10 cellular contexts compared by ENCODE assay signal in the genomic region with DNA sequence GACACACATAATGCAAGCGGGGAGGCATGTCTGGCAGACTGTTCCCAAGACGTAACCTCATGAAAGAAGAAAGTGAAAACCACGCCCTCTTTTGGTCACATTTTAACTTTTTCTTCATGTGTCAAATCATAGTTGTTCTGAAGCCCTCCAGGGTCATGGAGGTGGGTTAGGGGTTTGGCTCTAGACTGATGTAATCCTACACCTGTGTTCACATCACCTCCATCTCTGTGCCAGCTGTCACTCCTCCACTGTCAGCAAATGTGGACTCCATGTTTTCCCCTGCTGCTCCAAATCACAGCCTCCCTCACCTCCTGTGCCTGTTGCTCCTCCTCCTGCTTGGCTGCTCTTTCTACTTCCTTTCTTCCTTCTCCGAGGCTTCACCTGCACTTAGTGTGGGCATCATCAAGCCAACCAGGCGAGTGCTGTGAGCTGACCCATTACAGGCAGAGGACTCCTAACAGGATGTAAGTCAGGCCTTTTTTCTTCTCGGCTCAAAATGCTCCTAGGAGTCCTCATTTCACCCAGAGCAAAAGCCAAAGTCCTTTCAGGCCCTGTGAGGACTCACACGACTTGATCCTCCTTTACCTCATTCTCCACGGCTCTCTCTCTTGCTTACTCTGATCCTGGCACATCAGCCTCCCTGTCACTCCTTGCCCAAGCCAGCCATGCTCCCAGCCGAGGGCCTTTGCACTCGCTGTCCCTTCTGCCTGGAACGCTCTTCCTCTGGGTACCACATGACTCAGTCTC.
A peak's percentile ranks its signal among the peaks of the same experiment; 100 is the strongest.
DNase-seq lines count a peak whose midpoint lies in the region; ATAC-seq and TF ChIP-seq lines count a peak whose summit lies in the region.
"Had no signal": no experiment of that assay in that cellular context is flagged by ENCODE, and none has a peak within 500 bp of the region (broad histone marks: within the 10 kb centered on the region; RNA-seq: fewer than 3 reads in every experiment).

No MANE protein-coding gene starts in this region.

- H3K9me3 ChIP-seq in CD4-positive, CD25-positive, alpha-beta regulatory T cell (ENCODE audit: control insufficient read depth in 2 of 2, low read length in 2 of 2): no peaks in the 10 kb centered on the region

- no peak for ATAC-seq in CD4-positive, CD25-positive, alpha-beta regulatory T cell (ENCODE audit: low read depth in 2 of 2)
- ATAC-seq in GM19438 (IDR thresholded peaks at IDR 0.05; ENCODE audit: low read depth, unreplicated experiment) (peak; percentile 83), HG03342 (IDR thresholded peaks at IDR 0.05; ENCODE audit: unreplicated experiment) (no peak)
- no peak for ATAC-seq in activated CD4-positive, CD25-positive, alpha-beta regulatory T cell treated with anti-CD3 and anti-CD28 coated beads, Interleukin-2, amount 50 U/mL, for 24 hours

- H3K9me3 Mint-ChIP-seq in CD4-positive, CD25-positive, alpha-beta regulatory T cell: peaks cover 0 to 2% (median 0%) of the 10 kb centered on the region in 7 donors

- no peaks in the 10 kb centered on the region for H3K36me3 Mint-ChIP-seq in CD4-positive, CD25-positive, alpha-beta regulatory T cell

- no peak overlapping the region for H3K4me3 Mint-ChIP-seq in CD4-positive, CD25-positive, alpha-beta regulatory T cell
- H3K4me3 Mint-ChIP-seq: IgD-negative memory B cell had no signal

- peak in 1 of 3 donors; percentile 33 for DNase-seq in CD4-positive, CD25-positive, alpha-beta regulatory T cell
- peak; percentile 9 for DNase-seq in NCI-H1694 (lab: John Stamatoyannopoulos, UW)
- DNase-seq in fibroblast of pulmonary artery (ENCODE audit: low read depth): peak; percentile 34
- no peak for DNase-seq in GM10266 (ENCODE audit: extremely low spot score)
- no peak for DNase-seq in coronary artery (ENCODE audit: low spot score)
- DNase-seq: glutamatergic neuron had no signal

- H3K4me1 Mint-ChIP-seq in CD4-positive, CD25-positive, alpha-beta regulatory T cell: peaks cover 0 to 7% (median 0%) of the 10 kb centered on the region in 4 donors

- peaks cover 9% of the 10 kb centered on the region for H3K27me3 ChIP-seq in CD4-positive, CD25-positive, alpha-beta regulatory T cell (ENCODE audit: control insufficient read depth, insufficient read depth, low read length)

- peaks cover 34% of the 10 kb centered on the region for H3K27me3 Mint-ChIP-seq in CD4-positive, CD25-positive, alpha-beta regulatory T cell

- H3K27ac Mint-ChIP-seq in CD4-positive, CD25-positive, alpha-beta regulatory T cell: peak overlapping the region in 2 of 3 donors; percentile 16 to 74
- H3K27ac Mint-ChIP-seq: IgD-negative memory B cell had no signal

- H3K4me1 ChIP-seq in CD4-positive, CD25-positive, alpha-beta regulatory T cell (ENCODE audit: control insufficient read depth, insufficient read depth, low read length, poor library complexity, severe bottlenecking): no peaks in the 10 kb centered on the region

- no peaks in the 10 kb centered on the region for H3K36me3 ChIP-seq in CD4-positive, CD25-positive, alpha-beta regulatory T cell (ENCODE audit: control insufficient read depth, insufficient read depth, low read length)

- H3K27ac ChIP-seq in CD4-positive, CD25-positive, alpha-beta regulatory T cell (ENCODE audit: insufficient read depth, low read length, poor library complexity, severe bottlenecking): no peak overlapping the region
- H3K27ac ChIP-seq in coronary artery: no peak overlapping the region

- no peak for TF ChIP-seq CTCF in fibroblast of pulmonary artery (IDR thresholded peaks at IDR 0.05; ENCODE audit: low read length, missing control alignments)
- no peak for TF ChIP-seq CTCF in GM10266 (IDR thresholded peaks at IDR 0.05; ENCODE audit: control insufficient read depth, insufficient read depth, low read depth, missing control alignments)
- no peak for TF ChIP-seq CTCF in coronary artery (IDR thresholded peaks at IDR 0.05)

- H3K4me3 ChIP-seq in CD4-positive, CD25-positive, alpha-beta regulatory T cell (ENCODE audit: low read depth, low read length): no peak overlapping the region
- no peak overlapping the region for H3K4me3 ChIP-seq in fibroblast of pulmonary artery (replicated peaks; ENCODE audit: low read depth, low read length)
- H3K4me3 ChIP-seq in coronary artery: no peak overlapping the region

Comparison
In these comparisons a context has a peak if more than half of its experiments do, and no peak if none do; other contexts are left out.
1. DNase-seq: peak in NCI-H1694 (single experiment) and fibroblast of pulmonary artery (single experiment); none in GM10266 (single experiment) and coronary artery (single experiment).